1 cellular context compared by ENCODE assay signal in genomic region chr10:96047004-96047649, GRCh38.
TF ChIP-seq lines count a peak whose summit lies in the region.

No MANE protein-coding gene starts in this region.

TF ChIP-seq in WTC11, 78 proteins besides CTCF, POLR2A, EP300 and RAD21 (continued from another document):
- TF ChIP-seq E2F4 (CRISPR knock-in tag; IDR thresholded peaks at IDR 0.05; ENCODE audit: borderline replicate concordance, low read depth) = no peak
- TF ChIP-seq ZNF138 (CRISPR knock-in tag; conservative IDR thresholded peaks at IDR 0.05) = no peak
- TF ChIP-seq ZNF121 (CRISPR knock-in tag; IDR thresholded peaks at IDR 0.05) = peak; percentile 87
- TF ChIP-seq ZNF232 (CRISPR knock-in tag; IDR thresholded peaks at IDR 0.05) = no peak
- TF ChIP-seq ZBTB21 (CRISPR knock-in tag; IDR thresholded peaks at IDR 0.05; ENCODE audit: borderline replicate concordance) = no peak
